ENCODE assay signal across 15 cellular contexts in genomic region chr6:106347219-106347618, GRCh38.
"Had no signal": no experiment of that assay in that cellular context is flagged by ENCODE, and none has a peak within 500 bp of the region (broad histone marks: within the 10 kb centered on the region; RNA-seq: fewer than 3 reads in every experiment).

No MANE protein-coding gene starts in this region.

- ATAC-seq: activated T-cell treated with anti-CD3 and anti-CD28 coated beads, Interleukin-2, amount 50 U/mL, for 72 hours; heart left ventricle; left colon; natural killer cell treated with Interleukin-12 subunit alpha and Interleukin-12 subunit beta and Interleukin-15 and Interleukin-18, amount 100 ng/mL, for 72 hours; psoas muscle; stimulated activated naive CD8-positive, alpha-beta T cell treated with anti-CD3 and anti-CD28 coated beads, Interleukin-15, Interleukin-2, amounts not matched to agents 100 U/mL and 50 U/mL, for 24 hours had no signal

- DNase-seq: activated CD4-positive, alpha-beta memory T cell treated with anti-CD3 and anti-CD28 coated beads for 36 hours; activated CD4-positive, alpha-beta T cell treated with anti-CD3 and anti-CD28 coated beads for 4 hours; activated CD4-positive, CD25-positive, alpha-beta regulatory T cell; activated effector memory CD4-positive, alpha-beta T cell treated with anti-CD3 and anti-CD28 coated beads, Interleukin-2, amount 50 U/mL, for 16 hours; activated naive CD4-positive, alpha-beta T cell treated with anti-CD3 and anti-CD28 coated beads, Interleukin-2, amount 10 ng/mL, durations not matched to agents 7 days and 5 days; activated T-cell treated with anti-CD3 and anti-CD28 coated beads, Interleukin-2, amount 50 U/mL, for 72 hours; heart left ventricle; islet precursor cell; left colon; ovary; psoas muscle; stimulated activated CD4-positive, alpha-beta T cell treated with anti-CD3 and anti-CD28 coated beads, Interleukin-4, amount 100 ng/mL, for 24 hours; stimulated activated naive CD8-positive, alpha-beta T cell treated with anti-CD3 and anti-CD28 coated beads, Interleukin-15, Interleukin-2, amounts not matched to agents 100 U/mL and 50 U/mL, for 24 hours; upper lobe of left lung had no signal
